In the genomic region with DNA sequence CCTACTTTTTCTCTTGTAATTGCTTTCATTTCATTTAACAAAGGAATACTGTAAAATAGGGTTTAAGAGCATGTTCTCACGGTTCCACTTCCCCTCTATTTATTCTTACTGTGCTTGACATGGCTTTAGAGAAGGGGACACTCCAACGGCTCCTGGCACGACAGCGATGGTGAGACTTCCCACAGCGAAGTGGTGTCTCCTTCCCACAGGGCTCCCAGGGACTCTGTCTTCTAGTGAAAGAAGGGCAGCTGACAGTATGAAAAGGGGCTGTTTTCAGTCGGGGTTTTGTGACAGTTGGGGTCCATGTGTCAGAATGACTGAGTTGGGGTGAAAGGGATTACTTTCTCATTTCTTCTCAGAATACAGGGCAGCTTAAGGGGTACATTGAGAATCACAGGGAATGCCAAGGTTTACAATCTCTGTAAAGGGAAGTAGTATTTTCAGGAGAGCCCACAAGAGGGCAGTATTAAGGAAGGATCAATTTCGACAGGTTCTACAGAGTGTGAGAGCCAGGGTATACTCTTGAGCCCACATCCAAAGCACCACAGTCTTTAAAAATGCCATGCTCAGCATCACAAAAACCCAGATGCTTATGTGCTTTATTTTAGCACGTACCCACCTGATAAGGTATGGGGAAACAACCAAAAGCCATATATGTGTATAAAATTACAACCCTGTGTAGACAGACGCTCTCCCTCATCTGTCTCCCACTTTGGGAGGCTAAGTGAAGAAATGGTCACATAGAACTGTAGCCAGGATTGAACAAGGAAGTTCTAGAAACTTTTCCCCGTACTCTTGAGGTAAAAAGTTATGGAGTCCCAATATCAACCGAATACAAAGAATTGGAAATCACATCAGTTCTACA, we compare ENCODE assay signal across 7 cellular contexts. TPM values are rescaled to one million over a fixed set of nuclear protein-coding genes. Genes with fewer than 3 reads are reported as not detected.
DNase-seq lines count a peak whose midpoint lies in the region; ATAC-seq and TF ChIP-seq lines count a peak whose summit lies in the region.

No MANE protein-coding gene starts in this region.

- H3K4me3 ChIP-seq in GM06990 (replicated peaks; ENCODE audit: low read depth, low read length) (no peak overlapping the region), adipocyte (ENCODE audit: low read length) (no peak overlapping the region), liver (ENCODE audit: low read depth in 1 of 3, low read length in 3 of 3) (no peak overlapping the region), coronary artery (no peak overlapping the region)

- H3K4me1 ChIP-seq in adipocyte (ENCODE audit: control insufficient read depth, insufficient read depth, low read length) (peaks cover 7% of the 10 kb centered on the region), liver (ENCODE audit: control insufficient read depth in 4 of 4, insufficient read depth in 4 of 4, low read length in 3 of 4) (no peaks in the 10 kb centered on the region)

- TF ChIP-seq RAD21 in liver (IDR thresholded peaks at IDR 0.05): peak; percentile 65 to 75

- DNase-seq in GM06990 (ENCODE audit: extremely low read depth, insufficient read length) (no peak), M059J (ENCODE audit: low read depth) (peak; percentile 31), adipocyte (ENCODE audit: low read depth) (peak; percentile 59), coronary artery (ENCODE audit: low spot score) (no peak)
- no peak for DNase-seq in activated CD8-positive, alpha-beta memory T cell treated with anti-CD3 and anti-CD28 coated beads for 24 hours

- peaks cover 4% of the 10 kb centered on the region; the same call in 1 of the 2 replicates for H3K27me3 ChIP-seq in GM06990 (replicated peaks; ENCODE audit: control insufficient read depth, insufficient read depth, low read length)
- H3K27me3 ChIP-seq in adipocyte (replicated peaks; ENCODE audit: control insufficient read depth, insufficient read depth, low read length): no peaks in the 10 kb centered on the region
- H3K27me3 ChIP-seq in liver (ENCODE audit: control insufficient read depth in 4 of 4, insufficient read depth in 4 of 4, low read length in 3 of 4): no peaks in the 10 kb centered on the region

- H3K27ac ChIP-seq in liver (ENCODE audit: low read depth in 1 of 2, low read length in 2 of 2) (no peak overlapping the region), coronary artery (no peak overlapping the region)

- 57% methylated on average over 11 of the region's 11 CpGs for WGBS in liver

- H3K36me3 ChIP-seq in GM06990 (ENCODE audit: control insufficient read depth, insufficient read depth, low read length): no peaks in the 10 kb centered on the region
- H3K36me3 ChIP-seq in adipocyte (ENCODE audit: control insufficient read depth, insufficient read depth, low read length, severe bottlenecking): no peaks in the 10 kb centered on the region
- no peaks in the 10 kb centered on the region for H3K36me3 ChIP-seq in liver (ENCODE audit: control insufficient read depth in 4 of 4, insufficient read depth in 3 of 4, low read depth in 1 of 4, low read length in 3 of 4)

- ATAC-seq in GM21367 (IDR thresholded peaks at IDR 0.05; ENCODE audit: unreplicated experiment): no peak

- H3K9me3 ChIP-seq in adipocyte (ENCODE audit: control insufficient read depth, low read length): no peaks in the 10 kb centered on the region
- H3K9me3 ChIP-seq in liver (ENCODE audit: control insufficient read depth in 4 of 4, low read length in 3 of 4): no peaks in the 10 kb centered on the region

- H3K9ac ChIP-seq in adipocyte (ENCODE audit: low read length): no peak overlapping the region
- no peak overlapping the region for H3K9ac ChIP-seq in liver (ENCODE audit: low read depth in 1 of 2, low read length in 2 of 2)

- TF ChIP-seq CTCF in GM06990 (IDR thresholded peaks at IDR 0.05; ENCODE audit: insufficient read depth, low read length, poor library complexity, severe bottlenecking) (peak; percentile 47), liver (IDR thresholded peaks at IDR 0.05; ENCODE audit: low read depth, low read length, missing input control) (peak; percentile 55), coronary artery (IDR thresholded peaks at IDR 0.05) (no peak)

TF ChIP-seq in liver, 16 proteins besides CTCF, POLR2A, EP300 and RAD21:
- TF ChIP-seq JUND (IDR thresholded peaks at IDR 0.05) (no peak), MAX (IDR thresholded peaks at IDR 0.05) (no peak), FOXA2 (IDR thresholded peaks at IDR 0.05) (no peak), NR2F2 (IDR thresholded peaks at IDR 0.05) (no peak), TAF1 (conservative IDR thresholded peaks at IDR 0.05) (no peak)

RNA-seq across cellular contexts. Expression of gene RAPGEF4, which starts 31.3 kb away (rescaled TPM):
- 0.47 and 1.4 TPM in 2 replicates for total RNA-seq in M059J (2014; rRNA removed; shearing (Covaris generic))
- 10 to 100 TPM in 1 of 2 donors, 1 to 10 TPM in 1; 1.5 to 18.2 TPM for total RNA-seq in liver
- 1 to 10 TPM; 7.5 to 9.1 TPM for polyA plus RNA-seq in liver

Comparison
In these comparisons a context has a peak if more than half of its experiments do, and no peak if none do; other contexts are left out.
1. DNase-seq: peak in M059J (single experiment) and adipocyte (single experiment); none in GM06990 (single experiment), activated CD8-positive, alpha-beta memory T cell treated with anti-CD3 and anti-CD28 coated beads for 24 hours (single experiment) and coronary artery (single experiment).